ENCODE assay signal across 1 cellular context in the genomic region with DNA sequence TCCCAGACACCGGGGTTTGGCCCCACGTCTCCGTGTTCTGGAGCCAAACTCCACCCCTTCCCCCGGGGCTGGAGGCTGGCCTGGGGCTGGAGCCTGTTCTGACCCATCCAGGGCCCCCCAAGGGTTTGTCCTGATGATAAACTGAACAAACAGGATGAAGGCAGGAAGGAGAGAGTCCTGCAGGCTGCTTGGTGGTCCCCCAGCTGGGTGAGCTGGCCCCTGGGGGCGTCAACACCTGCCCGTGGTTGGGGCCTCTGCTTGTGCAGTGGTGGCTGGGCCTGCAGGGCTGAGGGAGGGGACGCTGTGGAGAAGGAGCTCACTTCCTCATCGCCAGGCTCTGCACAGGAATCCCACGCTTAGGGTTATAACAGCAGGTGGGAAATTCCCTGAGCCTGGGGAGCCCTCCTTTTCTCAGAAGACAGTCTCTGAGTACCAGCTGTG.
TF ChIP-seq lines count a peak whose summit lies in the region.

No MANE protein-coding gene starts in this region.

TF ChIP-seq in GM12878, 131 proteins besides CTCF, POLR2A, EP300 and RAD21 (continued from another document):
- TF ChIP-seq, protein P1, sequence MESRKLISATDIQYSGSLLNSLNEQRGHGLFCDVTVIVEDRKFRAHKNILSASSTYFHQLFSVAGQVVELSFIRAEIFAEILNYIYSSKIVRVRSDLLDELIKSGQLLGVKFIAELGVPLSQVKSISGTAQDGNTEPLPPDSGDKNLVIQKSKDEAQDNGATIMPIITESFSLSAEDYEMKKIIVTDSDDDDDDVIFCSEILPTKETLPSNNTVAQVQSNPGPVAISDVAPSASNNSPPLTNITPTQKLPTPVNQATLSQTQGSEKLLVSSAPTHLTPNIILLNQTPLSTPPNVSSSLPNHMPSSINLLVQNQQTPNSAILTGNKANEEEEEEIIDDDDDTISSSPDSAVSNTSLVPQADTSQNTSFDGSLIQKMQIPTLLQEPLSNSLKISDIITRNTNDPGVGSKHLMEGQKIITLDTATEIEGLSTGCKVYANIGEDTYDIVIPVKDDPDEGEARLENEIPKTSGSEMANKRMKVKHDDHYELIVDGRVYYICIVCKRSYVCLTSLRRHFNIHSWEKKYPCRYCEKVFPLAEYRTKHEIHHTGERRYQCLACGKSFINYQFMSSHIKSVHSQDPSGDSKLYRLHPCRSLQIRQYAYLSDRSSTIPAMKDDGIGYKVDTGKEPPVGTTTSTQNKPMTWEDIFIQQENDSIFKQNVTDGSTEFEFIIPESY (IDR thresholded peaks at IDR 0.05), result no peak
- TF ChIP-seq, protein P2, sequence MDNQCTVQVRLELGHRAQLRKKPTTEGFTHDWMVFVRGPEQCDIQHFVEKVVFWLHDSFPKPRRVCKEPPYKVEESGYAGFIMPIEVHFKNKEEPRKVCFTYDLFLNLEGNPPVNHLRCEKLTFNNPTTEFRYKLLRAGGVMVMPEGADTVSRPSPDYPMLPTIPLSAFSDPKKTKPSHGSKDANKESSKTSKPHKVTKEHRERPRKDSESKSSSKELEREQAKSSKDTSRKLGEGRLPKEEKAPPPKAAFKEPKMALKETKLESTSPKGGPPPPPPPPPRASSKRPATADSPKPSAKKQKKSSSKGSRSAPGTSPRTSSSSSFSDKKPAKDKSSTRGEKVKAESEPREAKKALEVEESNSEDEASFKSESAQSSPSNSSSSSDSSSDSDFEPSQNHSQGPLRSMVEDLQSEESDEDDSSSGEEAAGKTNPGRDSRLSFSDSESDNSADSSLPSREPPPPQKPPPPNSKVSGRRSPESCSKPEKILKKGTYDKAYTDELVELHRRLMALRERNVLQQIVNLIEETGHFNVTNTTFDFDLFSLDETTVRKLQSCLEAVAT (IDR thresholded peaks at IDR 0.05), result no peak
- TF ChIP-seq, protein P3, sequence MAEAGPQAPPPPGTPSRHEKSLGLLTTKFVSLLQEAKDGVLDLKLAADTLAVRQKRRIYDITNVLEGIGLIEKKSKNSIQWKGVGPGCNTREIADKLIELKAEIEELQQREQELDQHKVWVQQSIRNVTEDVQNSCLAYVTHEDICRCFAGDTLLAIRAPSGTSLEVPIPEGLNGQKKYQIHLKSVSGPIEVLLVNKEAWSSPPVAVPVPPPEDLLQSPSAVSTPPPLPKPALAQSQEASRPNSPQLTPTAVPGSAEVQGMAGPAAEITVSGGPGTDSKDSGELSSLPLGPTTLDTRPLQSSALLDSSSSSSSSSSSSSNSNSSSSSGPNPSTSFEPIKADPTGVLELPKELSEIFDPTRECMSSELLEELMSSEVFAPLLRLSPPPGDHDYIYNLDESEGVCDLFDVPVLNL (IDR thresholded peaks at IDR 0.05; ENCODE audit: low read depth, low read length), result no peak
- TF ChIP-seq IRF4 (IDR thresholded peaks at IDR 0.05; ENCODE audit: low read depth, low read length), result 0 out of 2 replicates have a peak, but pooled peaks have one; percentile 10
- no peak for TF ChIP-seq SIX5 (IDR thresholded peaks at IDR 0.05; ENCODE audit: low read depth, low read length, severe bottlenecking)
- TF ChIP-seq HDGF (IDR thresholded peaks at IDR 0.05), result no peak; the same call in 1 of the 2 replicates
- TF ChIP-seq EZH2 (IDR thresholded peaks at IDR 0.05; ENCODE audit: borderline replicate concordance, control insufficient read depth, low read depth, low read length), result no peak
- TF ChIP-seq, protein P4, sequence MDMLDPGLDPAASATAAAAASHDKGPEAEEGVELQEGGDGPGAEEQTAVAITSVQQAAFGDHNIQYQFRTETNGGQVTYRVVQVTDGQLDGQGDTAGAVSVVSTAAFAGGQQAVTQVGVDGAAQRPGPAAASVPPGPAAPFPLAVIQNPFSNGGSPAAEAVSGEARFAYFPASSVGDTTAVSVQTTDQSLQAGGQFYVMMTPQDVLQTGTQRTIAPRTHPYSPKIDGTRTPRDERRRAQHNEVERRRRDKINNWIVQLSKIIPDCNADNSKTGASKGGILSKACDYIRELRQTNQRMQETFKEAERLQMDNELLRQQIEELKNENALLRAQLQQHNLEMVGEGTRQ (IDR thresholded peaks at IDR 0.05; ENCODE audit: borderline replicate concordance, low read depth, low read length), result no peak
- no peak for TF ChIP-seq RAD51 (IDR thresholded peaks at IDR 0.05)
- TF ChIP-seq ZNF384 (IDR thresholded peaks at IDR 0.05; ENCODE audit: borderline replicate concordance, low read depth, low read length), result no peak
- TF ChIP-seq ZNF274 (IDR thresholded peaks at IDR 0.05; ENCODE audit: insufficient read depth, insufficient read length), result no peak
- TF ChIP-seq, protein P5, sequence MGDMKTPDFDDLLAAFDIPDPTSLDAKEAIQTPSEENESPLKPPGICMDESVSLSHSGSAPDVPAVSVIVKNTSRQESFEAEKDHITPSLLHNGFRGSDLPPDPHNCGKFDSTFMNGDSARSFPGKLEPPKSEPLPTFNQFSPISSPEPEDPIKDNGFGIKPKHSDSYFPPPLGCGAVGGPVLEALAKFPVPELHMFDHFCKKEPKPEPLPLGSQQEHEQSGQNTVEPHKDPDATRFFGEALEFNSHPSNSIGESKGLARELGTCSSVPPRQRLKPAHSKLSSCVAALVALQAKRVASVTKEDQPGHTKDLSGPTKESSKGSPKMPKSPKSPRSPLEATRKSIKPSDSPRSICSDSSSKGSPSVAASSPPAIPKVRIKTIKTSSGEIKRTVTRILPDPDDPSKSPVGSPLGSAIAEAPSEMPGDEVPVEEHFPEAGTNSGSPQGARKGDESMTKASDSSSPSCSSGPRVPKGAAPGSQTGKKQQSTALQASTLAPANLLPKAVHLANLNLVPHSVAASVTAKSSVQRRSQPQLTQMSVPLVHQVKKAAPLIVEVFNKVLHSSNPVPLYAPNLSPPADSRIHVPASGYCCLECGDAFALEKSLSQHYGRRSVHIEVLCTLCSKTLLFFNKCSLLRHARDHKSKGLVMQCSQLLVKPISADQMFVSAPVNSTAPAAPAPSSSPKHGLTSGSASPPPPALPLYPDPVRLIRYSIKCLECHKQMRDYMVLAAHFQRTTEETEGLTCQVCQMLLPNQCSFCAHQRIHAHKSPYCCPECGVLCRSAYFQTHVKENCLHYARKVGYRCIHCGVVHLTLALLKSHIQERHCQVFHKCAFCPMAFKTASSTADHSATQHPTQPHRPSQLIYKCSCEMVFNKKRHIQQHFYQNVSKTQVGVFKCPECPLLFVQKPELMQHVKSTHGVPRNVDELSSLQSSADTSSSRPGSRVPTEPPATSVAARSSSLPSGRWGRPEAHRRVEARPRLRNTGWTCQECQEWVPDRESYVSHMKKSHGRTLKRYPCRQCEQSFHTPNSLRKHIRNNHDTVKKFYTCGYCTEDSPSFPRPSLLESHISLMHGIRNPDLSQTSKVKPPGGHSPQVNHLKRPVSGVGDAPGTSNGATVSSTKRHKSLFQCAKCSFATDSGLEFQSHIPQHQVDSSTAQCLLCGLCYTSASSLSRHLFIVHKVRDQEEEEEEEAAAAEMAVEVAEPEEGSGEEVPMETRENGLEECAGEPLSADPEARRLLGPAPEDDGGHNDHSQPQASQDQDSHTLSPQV (IDR thresholded peaks at IDR 0.05), result no peak
- no peak; the same call in 1 of the 2 replicates for TF ChIP-seq SIN3A (IDR thresholded peaks at IDR 0.05; ENCODE audit: low read depth, low read length)
- TF ChIP-seq CBFB (IDR thresholded peaks at IDR 0.05; ENCODE audit: low read depth), result no peak
TF ChIP-seq in GM12878: peak in this region for 26.
